ENCODE assay signal across 8 cellular contexts in the genomic region with DNA sequence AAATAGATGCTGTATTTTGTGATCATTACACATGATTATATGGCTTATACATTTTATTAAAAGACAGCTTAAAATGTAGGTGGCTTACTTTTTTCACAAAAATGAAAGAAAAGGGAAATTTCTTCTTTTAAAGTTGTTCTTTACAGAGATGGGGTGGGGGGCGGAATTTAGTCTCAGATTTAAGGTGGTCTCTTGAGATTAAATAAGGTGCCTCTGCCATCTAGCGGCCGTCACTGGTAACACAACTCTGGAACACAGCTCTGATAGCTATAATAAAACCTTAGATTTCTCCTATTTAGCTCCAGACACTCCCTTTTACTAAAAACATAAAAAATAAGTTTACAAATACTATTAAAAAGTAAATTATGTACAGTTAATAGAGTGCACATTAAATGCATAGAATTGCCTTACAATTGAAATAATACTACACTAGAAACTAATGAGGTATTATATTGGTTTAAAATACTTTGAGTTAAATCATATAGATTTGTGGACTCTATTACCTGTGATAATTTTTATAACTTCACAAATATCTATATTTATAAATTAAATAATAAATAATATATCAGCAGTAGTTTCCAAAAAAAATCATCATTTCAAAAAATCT.
DNase-seq lines count a peak whose midpoint lies in the region; ATAC-seq, FAIRE-seq and TF ChIP-seq lines count a peak whose summit lies in the region.

No MANE protein-coding gene starts in this region.

- H3K4me3 Mint-ChIP-seq in activated naive CD8-positive, alpha-beta T cell treated with anti-CD3 and anti-CD28 coated beads, Interleukin-2, amount 50 U/mL, for 24 hours, result no peak overlapping the region

- TF ChIP-seq CTCF in right atrium auricular region (IDR thresholded peaks at IDR 0.05), result peak; percentile 83 to 88

- 0 to 2% (median 1%) methylated on average over 3 of the region's 3 CpGs for WGBS in small intestine, 3 donors

- DNase-seq in NOMO-1 treated with DMSO at 0.1 percent for 48 hours (lab: John Stamatoyannopoulos, UW; ENCODE audit: unreplicated experiment), result peak; percentile 15
- DNase-seq in NOMO-1 (lab: John Stamatoyannopoulos, UW; ENCODE audit: unreplicated experiment in 2 of 2), result no peak
- peak; percentile 60 for DNase-seq in RPMI8226
- DNase-seq in activated naive CD8-positive, alpha-beta T cell treated with anti-CD3 and anti-CD28 coated beads, Interleukin-2, amount 50 U/mL, for 24 hours, result peak; percentile 53
- peak; percentile 64 for DNase-seq in right atrium auricular region (ENCODE audit: low spot score)
- peak; percentile 21 for DNase-seq in small intestine

- no peak for FAIRE-seq in small intestine (lab: Jason Lieb, UNC)

- no peaks in the 10 kb centered on the region for H3K4me1 ChIP-seq in right atrium auricular region
- no peaks in the 10 kb centered on the region for H3K4me1 ChIP-seq in small intestine (ENCODE audit: control insufficient read depth in 2 of 2, insufficient read depth in 1 of 2, low read depth in 1 of 2, low read length in 1 of 2)

- H3K27me3 ChIP-seq in right atrium auricular region (no peaks in the 10 kb centered on the region), small intestine (ENCODE audit: control insufficient read depth in 2 of 2, insufficient read depth in 2 of 2, low read length in 2 of 2) (no peaks in the 10 kb centered on the region)

- H3K27ac Mint-ChIP-seq in activated naive CD8-positive, alpha-beta T cell treated with anti-CD3 and anti-CD28 coated beads, Interleukin-2, amount 50 U/mL, for 24 hours, result no peak overlapping the region

- H3K27ac ChIP-seq in right atrium auricular region, result no peak overlapping the region
- H3K27ac ChIP-seq in small intestine (ENCODE audit: low read depth in 1 of 2, low read length in 1 of 2), result no peak overlapping the region

- no peaks in the 10 kb centered on the region for H3K36me3 Mint-ChIP-seq in activated naive CD8-positive, alpha-beta T cell treated with anti-CD3 and anti-CD28 coated beads, Interleukin-2, amount 50 U/mL, for 24 hours (ENCODE audit: low read depth)

- no peaks in the 10 kb centered on the region for H3K4me1 Mint-ChIP-seq in activated naive CD8-positive, alpha-beta T cell treated with anti-CD3 and anti-CD28 coated beads, Interleukin-2, amount 50 U/mL, for 24 hours

- H3K9me3 Mint-ChIP-seq in activated naive CD8-positive, alpha-beta T cell treated with anti-CD3 and anti-CD28 coated beads, Interleukin-2, amount 50 U/mL, for 24 hours, result no peaks in the 10 kb centered on the region

- H3K36me3 ChIP-seq in right atrium auricular region (no peaks in the 10 kb centered on the region), small intestine (ENCODE audit: control insufficient read depth in 2 of 2, insufficient read depth in 2 of 2, low read length in 2 of 2) (no peaks in the 10 kb centered on the region)

- H3K4me3 ChIP-seq in right atrium auricular region, result no peak overlapping the region
- no peak overlapping the region for H3K4me3 ChIP-seq in small intestine (ENCODE audit: low read depth in 1 of 2, low read length in 2 of 2)

- peaks cover 4% of the 10 kb centered on the region for H3K27me3 Mint-ChIP-seq in activated naive CD8-positive, alpha-beta T cell treated with anti-CD3 and anti-CD28 coated beads, Interleukin-2, amount 50 U/mL, for 24 hours

- no peaks in the 10 kb centered on the region for H3K9me3 ChIP-seq in right atrium auricular region
- no peaks in the 10 kb centered on the region for H3K9me3 ChIP-seq in small intestine (ENCODE audit: control insufficient read depth, low read depth)

- ATAC-seq in HG03196 (IDR thresholded peaks at IDR 0.05; ENCODE audit: unreplicated experiment) (peak; percentile 58), GM19328 (IDR thresholded peaks at IDR 0.05; ENCODE audit: unreplicated experiment) (no peak)
- no peak for ATAC-seq in activated naive CD8-positive, alpha-beta T cell treated with anti-CD3 and anti-CD28 coated beads, Interleukin-2, amount 50 U/mL, for 24 hours

Comparison
In these comparisons a context has a peak if more than half of its experiments do, and no peak if none do; other contexts are left out.
1. DNase-seq: peak in NOMO-1 treated with DMSO at 0.1 percent for 48 hours (single experiment), RPMI8226 (single experiment), activated naive CD8-positive, alpha-beta T cell treated with anti-CD3 and anti-CD28 coated beads, Interleukin-2, amount 50 U/mL, for 24 hours (single experiment), right atrium auricular region (single experiment) and small intestine (single experiment); none in NOMO-1 (0 of 2).